Comparison of ENCODE assay signal across 1 cellular context in the genomic region with DNA sequence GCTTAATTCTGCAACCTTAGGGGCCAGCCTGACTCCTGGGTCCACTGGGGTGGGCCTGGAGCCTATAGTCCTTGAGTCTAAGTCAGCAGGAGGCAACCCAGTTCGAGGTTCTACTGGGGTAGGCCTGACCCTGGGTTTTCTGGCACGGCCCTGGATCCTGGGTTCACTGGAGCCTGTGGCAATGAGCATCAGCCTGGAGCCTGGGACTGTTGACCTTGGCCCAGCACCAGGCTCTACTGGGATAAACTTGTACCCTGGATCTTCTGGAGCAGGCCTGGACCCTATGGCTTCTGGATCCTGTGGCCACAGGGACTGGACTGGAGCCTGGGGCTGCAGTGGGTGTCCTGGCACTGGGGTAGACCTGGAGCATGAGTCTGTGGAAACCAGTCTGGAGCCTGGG.
TF ChIP-seq lines count a peak whose summit lies in the region.

No MANE protein-coding gene starts in this region.

TF ChIP-seq in IMR-90, 13 proteins besides CTCF, POLR2A, EP300 and RAD21:
- no peak for TF ChIP-seq RCOR1 (IDR thresholded peaks at IDR 0.05; ENCODE audit: insufficient replicate concordance, low read length)
- no peak for TF ChIP-seq MXI1 (IDR thresholded peaks at IDR 0.05; ENCODE audit: borderline replicate concordance, low read depth, low read length)
- no peak for TF ChIP-seq SMC3 (IDR thresholded peaks at IDR 0.05; ENCODE audit: low read depth, low read length)
- no peak for TF ChIP-seq BHLHE40 (IDR thresholded peaks at IDR 0.05; ENCODE audit: low read depth, low read length)
- no peak for TF ChIP-seq MAFK (IDR thresholded peaks at IDR 0.05; ENCODE audit: low read depth, low read length)
- no peak for TF ChIP-seq MAZ (IDR thresholded peaks at IDR 0.05; ENCODE audit: borderline replicate concordance, low read depth, low read length)
- TF ChIP-seq, protein P1, sequence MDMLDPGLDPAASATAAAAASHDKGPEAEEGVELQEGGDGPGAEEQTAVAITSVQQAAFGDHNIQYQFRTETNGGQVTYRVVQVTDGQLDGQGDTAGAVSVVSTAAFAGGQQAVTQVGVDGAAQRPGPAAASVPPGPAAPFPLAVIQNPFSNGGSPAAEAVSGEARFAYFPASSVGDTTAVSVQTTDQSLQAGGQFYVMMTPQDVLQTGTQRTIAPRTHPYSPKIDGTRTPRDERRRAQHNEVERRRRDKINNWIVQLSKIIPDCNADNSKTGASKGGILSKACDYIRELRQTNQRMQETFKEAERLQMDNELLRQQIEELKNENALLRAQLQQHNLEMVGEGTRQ (IDR thresholded peaks at IDR 0.05; ENCODE audit: low read depth, low read length): no peak
